Comparison of ENCODE assay signal across 1 cellular context in genomic region chr7:140275069-140275961, GRCh38.
TF ChIP-seq lines count a peak whose summit lies in the region.

No MANE protein-coding gene starts in this region.

TF ChIP-seq in GM23338, 12 proteins besides CTCF, POLR2A, EP300 and RAD21 (continued from another document):
- no peak for TF ChIP-seq ZNF462 (CRISPR knock-in tag; IDR thresholded peaks at IDR 0.05)
- no peak for TF ChIP-seq EZH2phosphoT487 (IDR thresholded peaks at IDR 0.05; ENCODE audit: unreplicated experiment)
- no peak for TF ChIP-seq POLR2AphosphoS5 (IDR thresholded peaks at IDR 0.05; ENCODE audit: low read depth)
TF ChIP-seq in GM23338: peak in this region for 0.
